In genomic region chr2:83756219-83756618, GRCh38 we compare ENCODE assay signal across 2 cellular contexts.
TF ChIP-seq lines count a peak whose summit lies in the region.

No MANE protein-coding gene starts in this region.

TF ChIP-seq in HepG2, 621 proteins besides CTCF, POLR2A, EP300 and RAD21:
- TF ChIP-seq DR1 (CRISPR knock-in tag; IDR thresholded peaks at IDR 0.05) = no peak
- peak; percentile 91 for TF ChIP-seq MNT (IDR thresholded peaks at IDR 0.05)
- TF ChIP-seq NAIF1 (CRISPR knock-in tag; IDR thresholded peaks at IDR 0.05; ENCODE audit: borderline replicate concordance) = no peak
- TF ChIP-seq ZFP37 (CRISPR knock-in tag; IDR thresholded peaks at IDR 0.05; ENCODE audit: borderline replicate concordance) = no peak
- TF ChIP-seq ZNF619 (CRISPR knock-in tag; IDR thresholded peaks at IDR 0.05) = no peak
- 0 out of 2 replicates have a peak, but pooled peaks have one; percentile 2 for TF ChIP-seq CEBPB (IDR thresholded peaks at IDR 0.05; ENCODE audit: borderline replicate concordance, low read depth, low read length)

TF ChIP-seq in IMR-90, 13 proteins besides CTCF, POLR2A, EP300 and RAD21:
- TF ChIP-seq ELK1 (IDR thresholded peaks at IDR 0.05; ENCODE audit: borderline replicate concordance, low read depth, low read length) (no peak), RFX5 (IDR thresholded peaks at IDR 0.05; ENCODE audit: low read depth, low read length) (no peak), NFE2L2 (IDR thresholded peaks at IDR 0.05; ENCODE audit: low read depth, low read length) (no peak), CEBPB (IDR thresholded peaks at IDR 0.05; ENCODE audit: low read depth, low read length) (0 out of 2 replicates have a peak, but pooled peaks have one; percentile 6), MXI1 (IDR thresholded peaks at IDR 0.05; ENCODE audit: borderline replicate concordance, low read depth, low read length) (no peak)
